Comparison of ENCODE assay signal across 3 cellular contexts in genomic region chr1:144031550-144031949, GRCh38. TPM values are rescaled to one million over a fixed set of nuclear protein-coding genes. Genes with fewer than 3 reads are reported as not detected.
"Had no signal": no experiment of that assay in that cellular context is flagged by ENCODE, and none has a peak within 500 bp of the region (broad histone marks: within the 10 kb centered on the region; RNA-seq: fewer than 3 reads in every experiment).

No MANE protein-coding gene starts in this region.

RNA-seq across cellular contexts. Expression of gene FAM72C, which starts 59.8 kb away (rescaled TPM):
- total RNA-seq: aorta, bronchial epithelial cell, chondrocyte had no signal
